In genomic region chr10:112955736-112956421, GRCh38 we compare ENCODE assay signal across 9 cellular contexts. TPM values are rescaled to one million over a fixed set of nuclear protein-coding genes. Genes with fewer than 3 reads are reported as not detected.
DNase-seq lines count a peak whose midpoint lies in the region; ATAC-seq and TF ChIP-seq lines count a peak whose summit lies in the region.
"Had no signal": no experiment of that assay in that cellular context is flagged by ENCODE, and none has a peak within 500 bp of the region (broad histone marks: within the 10 kb centered on the region; RNA-seq: fewer than 3 reads in every experiment).

No MANE protein-coding gene starts in this region.

- no peaks in the 10 kb centered on the region for H3K27me3 ChIP-seq in right lobe of liver
- H3K27me3 ChIP-seq in upper lobe of right lung, result no peaks in the 10 kb centered on the region

- H3K36me3 ChIP-seq in right lobe of liver, result peaks cover 0 to 11% (median 0%) of the 10 kb centered on the region in 4 donors
- no peaks in the 10 kb centered on the region for H3K36me3 ChIP-seq in upper lobe of right lung

- H3K4me3 Mint-ChIP-seq in chondrocyte (ENCODE audit: unreplicated experiment), result peak overlapping the region; percentile 87
- H3K4me3 Mint-ChIP-seq in stimulated activated memory B cell treated with anti-CD40 and anti-IgM and Interleukin-4, amounts not matched to agents 10 μg/mL and 1 μg/mL and 100 μg/mL, for 72 hours, result no peak overlapping the region

- intact Hi-C loops in right lobe of liver (cut with DNase I), result no loop called here
- intact Hi-C loops in upper lobe of right lung (cut with DNase I), result no loop called here

- TF ChIP-seq POLR2A in right lobe of liver (IDR thresholded peaks at IDR 0.05), result peak; percentile 18

- H3K4me3 ChIP-seq in right lobe of liver, result peak overlapping the region in 2 of 3 donors; percentile 9 to 25
- peak overlapping the region; percentile 12 for H3K4me3 ChIP-seq in upper lobe of right lung

- H3K4me1 ChIP-seq in right lobe of liver (peaks cover 0 to 35% (median 13%) of the 10 kb centered on the region in 4 donors), upper lobe of right lung (peaks cover 47% of the 10 kb centered on the region)

- peak; percentile 8 for DNase-seq in NCI-H2029 treated with DMSO at 0.1 percent for 48 hours (lab: John Stamatoyannopoulos, UW)
- DNase-seq in NCI-H2029 (lab: John Stamatoyannopoulos, UW), result no peak
- DNase-seq in chondrocyte (ENCODE audit: low spot score), result no peak
- no peak for DNase-seq in right lobe of liver
- DNase-seq in upper lobe of right lung, result no peak
- DNase-seq in MV-4-11 (lab: John Stamatoyannopoulos, UW), result no peak
- no peak for DNase-seq in T-helper 1 cell
- DNase-seq: 8988T had no signal

- peaks cover 9% of the 10 kb centered on the region for H3K36me3 Mint-ChIP-seq in chondrocyte (ENCODE audit: low read depth)
- no peaks in the 10 kb centered on the region for H3K36me3 Mint-ChIP-seq in stimulated activated memory B cell treated with anti-CD40 and anti-IgM and Interleukin-4, amounts not matched to agents 10 μg/mL and 1 μg/mL and 100 μg/mL, for 72 hours

- no peaks in the 10 kb centered on the region for H3K27me3 Mint-ChIP-seq in chondrocyte (ENCODE audit: low read depth)
- peaks cover 91% of the 10 kb centered on the region for H3K27me3 Mint-ChIP-seq in stimulated activated memory B cell treated with anti-CD40 and anti-IgM and Interleukin-4, amounts not matched to agents 10 μg/mL and 1 μg/mL and 100 μg/mL, for 72 hours

- no peak for TF ChIP-seq CTCF in chondrocyte (IDR thresholded peaks at IDR 0.05)
- TF ChIP-seq CTCF in right lobe of liver (IDR thresholded peaks at IDR 0.05), result no peak
- TF ChIP-seq CTCF in upper lobe of right lung (IDR thresholded peaks at IDR 0.05), result no peak

- H3K27ac ChIP-seq in right lobe of liver, result peak overlapping the region; percentile 5 to 99 (median 26)
- peak overlapping the region; percentile 56 for H3K27ac ChIP-seq in upper lobe of right lung

- H3K9me3 ChIP-seq in right lobe of liver (no peaks in the 10 kb centered on the region), upper lobe of right lung (no peaks in the 10 kb centered on the region)

- H3K27ac Mint-ChIP-seq in chondrocyte (ENCODE audit: unreplicated experiment), result peak overlapping the region; percentile 97
- H3K27ac Mint-ChIP-seq in stimulated activated memory B cell treated with anti-CD40 and anti-IgM and Interleukin-4, amounts not matched to agents 10 μg/mL and 1 μg/mL and 100 μg/mL, for 72 hours, result no peak overlapping the region

- H3K4me1 Mint-ChIP-seq in chondrocyte (ENCODE audit: low read depth), result peaks cover 72% of the 10 kb centered on the region
- H3K4me1 Mint-ChIP-seq in stimulated activated memory B cell treated with anti-CD40 and anti-IgM and Interleukin-4, amounts not matched to agents 10 μg/mL and 1 μg/mL and 100 μg/mL, for 72 hours, result peaks cover 7% of the 10 kb centered on the region

- peak in 1 of 4 donors; percentile 29 for ATAC-seq in right lobe of liver
- ATAC-seq in upper lobe of right lung, result peak; percentile 3
- ATAC-seq in stimulated activated memory B cell treated with anti-CD40 and anti-IgM and Interleukin-4, amounts not matched to agents 10 μg/mL and 1 μg/mL and 100 μg/mL, for 72 hours, result no peak

- 4% methylated on average over 11 of the region's 11 CpGs for WGBS in right lobe of liver (ENCODE audit: insufficient coverage, low coverage, low lambda C conversion rate, missing lambda C conversion rate)

- no peaks in the 10 kb centered on the region for H3K9me3 Mint-ChIP-seq in chondrocyte (ENCODE audit: low read depth)
- no peaks in the 10 kb centered on the region for H3K9me3 Mint-ChIP-seq in stimulated activated memory B cell treated with anti-CD40 and anti-IgM and Interleukin-4, amounts not matched to agents 10 μg/mL and 1 μg/mL and 100 μg/mL, for 72 hours

RNA-seq across cellular contexts. Expression of gene TCF7L2, which starts 5.8 kb away (rescaled TPM):
- total RNA-seq in chondrocyte, result 30.9 to 42.3 TPM (median 34.4 TPM) in 3 replicates
- total RNA-seq in right lobe of liver, result 10 to 100 TPM in 5 of 6 experiments, 1 to 10 TPM in 1; 9.4 to 33.2 (median 16.7) TPM
- total RNA-seq in upper lobe of right lung, result 47.4 TPM
